In genomic region chr12:104064031-104064841, GRCh38 we compare ENCODE assay signal across 8 cellular contexts. TPM values are rescaled to one million over a fixed set of nuclear protein-coding genes. Genes with fewer than 3 reads are reported as not detected.
DNase-seq lines count a peak whose midpoint lies in the region; ATAC-seq and TF ChIP-seq lines count a peak whose summit lies in the region.

HCFC2 (plus strand) TSS chr12:104064531; CDS start chr12:104064561, 30 bp downstream.

- H3K4me2 ChIP-seq in H9 (ENCODE audit: insufficient read depth, insufficient read length, low read length): peak within 1 kb of the TSS; percentile 92

- H3K79me2 ChIP-seq in H9 (ENCODE audit: insufficient read depth, low read length): no peaks in the 10 kb centered on the region

- H3K4me3 ChIP-seq in MG63: peak within 1 kb of the TSS; percentile 96
- peak within 1 kb of the TSS; percentile 80 for H3K4me3 ChIP-seq in SJCRH30
- peak within 1 kb of the TSS; percentile 82 to 97 for H3K4me3 ChIP-seq in gastroesophageal sphincter

- H4K91ac ChIP-seq in H9 (ENCODE audit: insufficient read length, low read depth, low read length): no peak within 1 kb of the TSS

- peak within 1 kb of the TSS; percentile 73 for H3K18ac ChIP-seq in H9 (ENCODE audit: insufficient read length, low read depth, low read length)

- no peak within 1 kb of the TSS; the same call in 1 of the 2 replicates for H3K14ac ChIP-seq in H9 (ENCODE audit: insufficient read depth, low read length)

- H4K20me1 ChIP-seq in H9 (ENCODE audit: control insufficient read depth, insufficient read depth, insufficient read length): no peaks in the 10 kb centered on the region

- no peak within 1 kb of the TSS for H3K4ac ChIP-seq in H9 (ENCODE audit: low read depth, low read length)

- no peak within 1 kb of the TSS for H3K27ac Mint-ChIP-seq in H9

- H3K9me3 ChIP-seq in H9 (ENCODE audit: control insufficient read depth, low read depth, low read length) (no peaks in the 10 kb centered on the region), MG63 (no peaks in the 10 kb centered on the region), SJCRH30 (replicated peaks) (no peaks in the 10 kb centered on the region), gastroesophageal sphincter (no peaks in the 10 kb centered on the region)

- peak; percentile 98 for ATAC-seq in gastroesophageal sphincter

- TF ChIP-seq CTCF in H9 (conservative IDR thresholded peaks at IDR 0.05) (no peak), gastroesophageal sphincter (IDR thresholded peaks at IDR 0.05) (no peak)

- peaks cover 15% of the 10 kb centered on the region for H3K23me2 ChIP-seq in H9 (ENCODE audit: insufficient read length, low read depth, low read length, poor library complexity, severe bottlenecking)

- peaks cover 10 to 11% of the 10 kb centered on the region in 2 experiments for H3K4me1 Mint-ChIP-seq in H9

- H3K23ac ChIP-seq in H9 (ENCODE audit: insufficient read length, low read depth, low read length): peak within 1 kb of the TSS; percentile 14

- peak within 1 kb of the TSS; percentile 42 for H2AFZ ChIP-seq in H9 (ENCODE audit: low read length)

- H3K9me3 Mint-ChIP-seq in H9: no peaks in the 10 kb centered on the region

- H3K36me3 ChIP-seq in MG63: peaks cover 10% of the 10 kb centered on the region
- peaks cover 10% of the 10 kb centered on the region for H3K36me3 ChIP-seq in SJCRH30
- peaks cover 0 to 22% of the 10 kb centered on the region in 2 donors for H3K36me3 ChIP-seq in gastroesophageal sphincter

- H3K4me3 Mint-ChIP-seq in H9: peak within 1 kb of the TSS; percentile 90 to 94

- no CpG with 5 or more reads among the region's 74 CpGs for WGBS in H9 (ENCODE audit: extremely low coverage, insufficient read length, low lambda C conversion rate)
- 0% methylated on average over 6 of the region's 74 CpGs; no CpG with 5 or more reads in 1 of the 2 donors for WGBS in gastroesophageal sphincter (ENCODE audit: low coverage in 1 of 2), 2 donors

- peak; percentile 59 for DNase-seq in G401 (ENCODE audit: low spot score)
- DNase-seq in H9: peak; percentile 92
- DNase-seq in MG63: peak; percentile 92
- peak; percentile 94 for DNase-seq in SJCRH30
- peak; percentile 85 for DNase-seq in activated gamma-delta T cell treated with anti-CD3 and anti-CD28 coated beads, Interleukin-2, amount 50 U/mL, for 16 hours (ENCODE audit: low read depth)
- DNase-seq in nucleus accumbens (lab: John Stamatoyannopoulos, UW): peak; percentile 30 to 94 (median 88)
- peak; percentile 89 for DNase-seq in superior temporal gyrus (ENCODE audit: extremely low spot score)

- peaks cover 32% of the 10 kb centered on the region for H3K27me3 Mint-ChIP-seq in H9 (ENCODE audit: low read depth)

- H3K27ac ChIP-seq in H9 (ENCODE audit: insufficient read length, low read depth, low read length): no peak within 1 kb of the TSS
- H3K27ac ChIP-seq in SJCRH30: peak within 1 kb of the TSS; percentile 61
- peak within 1 kb of the TSS; percentile 79 to 93 (median 90) for H3K27ac ChIP-seq in gastroesophageal sphincter

- peak in 1 of 2 donors; percentile 53 for TF ChIP-seq POLR2A in gastroesophageal sphincter (IDR thresholded peaks at IDR 0.05)

- H3K9ac ChIP-seq in H9 (ENCODE audit: extremely low read depth, insufficient read length, low read length): peak within 1 kb of the TSS; percentile 70

- no peak within 1 kb of the TSS for H4K8ac ChIP-seq in H9 (replicated peaks; ENCODE audit: insufficient read length, low read depth, low read length)

- no peak within 1 kb of the TSS for H2BK15ac ChIP-seq in H9 (ENCODE audit: low read depth, low read length)

- no peak within 1 kb of the TSS for H4K5ac ChIP-seq in H9 (ENCODE audit: insufficient read length, low read depth, low read length)

- no peak within 1 kb of the TSS for H3K56ac ChIP-seq in H9 (ENCODE audit: insufficient read length, low read depth, low read length)

- no peak within 1 kb of the TSS for H2AK5ac ChIP-seq in H9 (ENCODE audit: insufficient read length, low read length)

- no peaks in the 10 kb centered on the region for H3K79me1 ChIP-seq in H9 (ENCODE audit: insufficient read depth, low read depth, low read length, poor library complexity, severe bottlenecking)

- no peaks in the 10 kb centered on the region for H3K36me3 Mint-ChIP-seq in H9 (ENCODE audit: insufficient read depth in 1 of 3, low read depth in 3 of 3)

- no peak within 1 kb of the TSS for H2BK5ac ChIP-seq in H9 (ENCODE audit: insufficient read length, low read length)

- no peak within 1 kb of the TSS for H2BK12ac ChIP-seq in H9 (ENCODE audit: insufficient read length, low read depth, low read length)

- no peak within 1 kb of the TSS for H2BK20ac ChIP-seq in H9 (ENCODE audit: low read depth, low read length, poor library complexity, severe bottlenecking)

- in situ Hi-C loops in G401 (cut with HindIII; ENCODE audit: low sequenced_read_pairs): no loop called here

- H3K27me3 ChIP-seq in H9 (ENCODE audit: insufficient read depth, low read length) (no peaks in the 10 kb centered on the region), MG63 (no peaks in the 10 kb centered on the region), SJCRH30 (no peaks in the 10 kb centered on the region), gastroesophageal sphincter (no peaks in the 10 kb centered on the region)

- H3K4me1 ChIP-seq in H9 (ENCODE audit: insufficient read depth, low read length): no peaks in the 10 kb centered on the region
- peaks cover 4% of the 10 kb centered on the region; the same call in 1 of the 2 replicates for H3K4me1 ChIP-seq in SJCRH30
- H3K4me1 ChIP-seq in gastroesophageal sphincter: peaks cover 3 to 51% (median 6%) of the 10 kb centered on the region in 3 donors

- H3T11ph ChIP-seq in H9 (ENCODE audit: low read length): no peak within 1 kb of the TSS

- no peak within 1 kb of the TSS for H2BK120ac ChIP-seq in H9 (ENCODE audit: low read depth, low read length, poor library complexity, severe bottlenecking)

- TF ChIP-seq EP300 in gastroesophageal sphincter (IDR thresholded peaks at IDR 0.05): no peak

RNA-seq across cellular contexts. Expression of gene HCFC2, which starts in this region (rescaled TPM):
- total RNA-seq in G401 (2014; rRNA removed; shearing (Covaris generic)): 1.8 and 3.9 TPM in 2 replicates
- total RNA-seq in H9 (2021): 1.4 and 1.9 TPM in 2 replicates
- 6.1 and 16.3 TPM in 2 replicates for total RNA-seq in MG63 (2014; rRNA removed; shearing (Covaris generic); ENCODE audit: low replicate concordance)
- total RNA-seq in SJCRH30 (2014; rRNA removed; shearing (Covaris generic)): 10.8 and 16.1 TPM in 2 replicates
- 10 to 100 TPM; 29.0 to 54.5 (median 36.1) TPM for total RNA-seq in gastroesophageal sphincter
